Comparison of ENCODE assay signal across 8 cellular contexts in genomic region chr6:106360989-106361430, GRCh38. TPM values are rescaled to one million over a fixed set of nuclear protein-coding genes. Genes with fewer than 3 reads are reported as not detected.
DNase-seq lines count a peak whose midpoint lies in the region; ATAC-seq lines count a peak whose summit lies in the region.

No MANE protein-coding gene starts in this region.

- peak; percentile 25 to 29 for ATAC-seq in CD4-positive, CD25-positive, alpha-beta regulatory T cell (ENCODE audit: low read depth in 2 of 2)
- ATAC-seq in GM21786 (IDR thresholded peaks at IDR 0.05; ENCODE audit: unreplicated experiment) = peak; percentile 12
- ATAC-seq in left colon = peak; percentile 64
- peak; percentile 78 for ATAC-seq in stimulated activated effector memory CD8-positive, alpha-beta T cell treated with anti-CD3 and anti-CD28 coated beads, Interleukin-12 subunit alpha, Interleukin-12 subunit beta, amount 100 ng/mL, for 72 hours
- no peak for ATAC-seq in HG03135 (IDR thresholded peaks at IDR 0.05; ENCODE audit: unreplicated experiment)

- H3K27ac Mint-ChIP-seq in CD4-positive, CD25-positive, alpha-beta regulatory T cell = no peak overlapping the region
- H3K27ac Mint-ChIP-seq in stimulated activated effector memory CD8-positive, alpha-beta T cell treated with anti-CD3 and anti-CD28 coated beads, Interleukin-12 subunit alpha, Interleukin-12 subunit beta, amount 100 ng/mL, for 72 hours = no peak overlapping the region

- peak overlapping the region; percentile 57 for H3K9ac ChIP-seq in NT2/D1 (ENCODE audit: insufficient read length, low read depth)

- H3K9me3 Mint-ChIP-seq in CD4-positive, CD25-positive, alpha-beta regulatory T cell = peaks cover 0 to 7% (median 0%) of the 10 kb centered on the region in 7 donors
- no peaks in the 10 kb centered on the region for H3K9me3 Mint-ChIP-seq in stimulated activated effector memory CD8-positive, alpha-beta T cell treated with anti-CD3 and anti-CD28 coated beads, Interleukin-12 subunit alpha, Interleukin-12 subunit beta, amount 100 ng/mL, for 72 hours

- no peaks in the 10 kb centered on the region for H3K36me3 ChIP-seq in CD4-positive, CD25-positive, alpha-beta regulatory T cell (ENCODE audit: control insufficient read depth, insufficient read depth, low read length)
- no peaks in the 10 kb centered on the region for H3K36me3 ChIP-seq in NT2/D1 (ENCODE audit: insufficient read depth, insufficient read length, low read length)

- peaks cover 24% of the 10 kb centered on the region for H3K27me3 ChIP-seq in CD4-positive, CD25-positive, alpha-beta regulatory T cell (ENCODE audit: control insufficient read depth, insufficient read depth, low read length)
- H3K27me3 ChIP-seq in NT2/D1 (ENCODE audit: insufficient read depth, insufficient read length) = peaks cover 28% of the 10 kb centered on the region

- peak in 1 of 3 donors; percentile 26 for DNase-seq in CD4-positive, CD25-positive, alpha-beta regulatory T cell
- no peak for DNase-seq in NT2/D1 (ENCODE audit: low read depth, low spot score)
- DNase-seq in astrocyte of the hippocampus (ENCODE audit: low read depth, low spot score) = peak; percentile 23
- peak; percentile 37 to 44 for DNase-seq in left colon
- peak; percentile 17 to 62 for DNase-seq in stimulated activated effector memory CD8-positive, alpha-beta T cell treated with anti-CD3 and anti-CD28 coated beads, Interleukin-12 subunit alpha, Interleukin-12 subunit beta, amount 100 ng/mL, for 72 hours (ENCODE audit: low spot score in 2 of 2)
- no peak for DNase-seq in cerebellar nuclear complex (lab: John Stamatoyannopoulos, UW)

- H3K4me3 Mint-ChIP-seq in CD4-positive, CD25-positive, alpha-beta regulatory T cell = peak overlapping the region; percentile 57 to 87 (median 86)
- peak overlapping the region; percentile 80 for H3K4me3 Mint-ChIP-seq in stimulated activated effector memory CD8-positive, alpha-beta T cell treated with anti-CD3 and anti-CD28 coated beads, Interleukin-12 subunit alpha, Interleukin-12 subunit beta, amount 100 ng/mL, for 72 hours

- intact Hi-C loops in left colon (cut with DNase I, micrococcal nuclease) = no loop called here

- H3K4me1 Mint-ChIP-seq in CD4-positive, CD25-positive, alpha-beta regulatory T cell = peaks cover 0 to 10% (median 8%) of the 10 kb centered on the region in 4 donors
- H3K4me1 Mint-ChIP-seq in stimulated activated effector memory CD8-positive, alpha-beta T cell treated with anti-CD3 and anti-CD28 coated beads, Interleukin-12 subunit alpha, Interleukin-12 subunit beta, amount 100 ng/mL, for 72 hours = peaks cover 7% of the 10 kb centered on the region

- no peaks in the 10 kb centered on the region for H3K36me3 Mint-ChIP-seq in CD4-positive, CD25-positive, alpha-beta regulatory T cell
- H3K36me3 Mint-ChIP-seq in stimulated activated effector memory CD8-positive, alpha-beta T cell treated with anti-CD3 and anti-CD28 coated beads, Interleukin-12 subunit alpha, Interleukin-12 subunit beta, amount 100 ng/mL, for 72 hours = no peaks in the 10 kb centered on the region

- H3K9me3 ChIP-seq in CD4-positive, CD25-positive, alpha-beta regulatory T cell (ENCODE audit: control insufficient read depth in 2 of 2, low read length in 2 of 2) = no peaks in the 10 kb centered on the region
- no peaks in the 10 kb centered on the region for H3K9me3 ChIP-seq in NT2/D1 (ENCODE audit: insufficient read depth, low read length)

- peaks cover 16% of the 10 kb centered on the region for H3K4me1 ChIP-seq in CD4-positive, CD25-positive, alpha-beta regulatory T cell (ENCODE audit: control insufficient read depth, insufficient read depth, low read length, poor library complexity, severe bottlenecking)
- H3K4me1 ChIP-seq in NT2/D1 (ENCODE audit: insufficient read depth, insufficient read length) = no peaks in the 10 kb centered on the region

- peaks cover 64% of the 10 kb centered on the region for H3K27me3 Mint-ChIP-seq in CD4-positive, CD25-positive, alpha-beta regulatory T cell

- no peak overlapping the region for H3K4me3 ChIP-seq in CD4-positive, CD25-positive, alpha-beta regulatory T cell (ENCODE audit: low read depth, low read length)
- peak overlapping the region; percentile 53 for H3K4me3 ChIP-seq in NT2/D1 (ENCODE audit: insufficient read length, low read depth)

- H3K27ac ChIP-seq in CD4-positive, CD25-positive, alpha-beta regulatory T cell (ENCODE audit: insufficient read depth, low read length, poor library complexity, severe bottlenecking) = no peak overlapping the region

RNA-seq across cellular contexts. Expression of gene CRYBG1, which starts 0.5 kb away (rescaled TPM):
- 83.8 TPM for total RNA-seq in CD4-positive, CD25-positive, alpha-beta regulatory T cell
- polyA plus RNA-seq in CD4-positive, CD25-positive, alpha-beta regulatory T cell = 10 to 100 TPM; 16.4 to 20.3 (median 18.2) TPM
- total RNA-seq in left colon = 10 to 100 TPM; 73.7 to 77.5 TPM

RNA-seq across cellular contexts. Expression of gene ATG5, which starts 35.5 kb away (rescaled TPM):
- total RNA-seq in CD4-positive, CD25-positive, alpha-beta regulatory T cell = 35.1 TPM
- polyA plus RNA-seq in CD4-positive, CD25-positive, alpha-beta regulatory T cell = 10 to 100 TPM; 42.8 to 49.6 (median 47.7) TPM
- 10 to 100 TPM; 43.7 to 46.7 TPM for total RNA-seq in left colon

Comparison
In these comparisons a context has a peak if more than half of its experiments do, and no peak if none do; other contexts are left out.
1. DNase-seq: peak in astrocyte of the hippocampus (single experiment), left colon (2 of 2) and stimulated activated effector memory CD8-positive, alpha-beta T cell treated with anti-CD3 and anti-CD28 coated beads, Interleukin-12 subunit alpha, Interleukin-12 subunit beta, amount 100 ng/mL, for 72 hours (2 of 2); none in NT2/D1 (single experiment) and cerebellar nuclear complex (0 of 2).